Comparison of ENCODE assay signal across 11 cellular contexts in the genomic region with DNA sequence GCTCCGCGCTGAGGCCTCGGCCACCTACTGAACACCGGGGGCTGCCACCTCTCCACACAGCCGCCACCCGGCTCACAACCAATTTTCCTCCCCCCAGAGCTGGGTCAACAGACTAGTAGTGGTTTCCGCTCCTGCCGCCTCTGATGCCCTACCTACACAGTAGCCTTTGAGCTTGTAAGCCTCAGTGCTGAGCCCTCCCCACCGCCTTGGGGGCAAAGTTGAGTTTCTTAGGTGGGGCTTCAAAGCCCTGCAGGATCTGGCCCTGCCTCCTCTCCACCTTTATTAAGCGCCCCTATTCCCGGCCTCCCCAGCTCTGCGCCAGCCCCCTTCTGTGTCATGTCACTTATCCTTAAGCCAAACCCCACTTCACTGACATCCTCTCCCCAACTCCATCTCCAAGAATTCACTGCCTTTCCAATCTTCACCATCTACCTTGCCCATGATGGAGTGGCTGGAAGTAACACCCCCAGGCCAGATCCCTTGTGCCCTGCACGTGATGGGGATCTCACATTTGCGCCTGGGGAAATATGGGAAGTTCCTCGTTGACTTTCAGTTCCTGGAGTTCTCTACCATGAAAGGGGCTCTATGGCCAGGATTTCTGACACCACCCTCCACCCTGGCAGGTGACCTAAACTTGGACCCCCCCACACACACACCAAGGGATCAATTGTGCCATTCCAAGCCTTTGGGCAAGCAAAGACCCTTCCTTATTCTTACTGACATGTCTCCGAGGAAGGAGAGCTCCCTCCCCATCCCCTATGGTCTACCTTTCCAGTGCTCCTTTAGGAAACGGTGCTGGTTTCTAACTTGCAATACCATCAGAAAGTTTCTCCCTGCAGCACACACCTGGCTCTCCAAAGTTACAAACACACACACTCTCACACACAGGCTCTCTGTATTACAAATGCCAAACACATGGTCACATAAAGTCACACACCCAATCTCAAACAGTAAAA. TPM values are rescaled to one million over a fixed set of nuclear protein-coding genes. Genes with fewer than 3 reads are reported as not detected.
A peak's percentile ranks its signal among the peaks of the same experiment; 100 is the strongest.
DNase-seq lines count a peak whose midpoint lies in the region; ATAC-seq and TF ChIP-seq lines count a peak whose summit lies in the region.
"Had no signal": no experiment of that assay in that cellular context is flagged by ENCODE, and none has a peak within 500 bp of the region (broad histone marks: within the 10 kb centered on the region; RNA-seq: fewer than 3 reads in every experiment).

No MANE protein-coding gene starts in this region.

- no peak overlapping the region for H2AFZ ChIP-seq in osteoblast (ENCODE audit: low read length)

- H3K36me3 ChIP-seq in osteoblast (ENCODE audit: insufficient read depth, low read length) (no peaks in the 10 kb centered on the region), testis (ENCODE audit: low read depth, missing control alignments) (no peaks in the 10 kb centered on the region)
- H3K36me3 ChIP-seq: SJSA1 had no signal

- ATAC-seq in GM21528 (IDR thresholded peaks at IDR 0.05; ENCODE audit: low FRiP score, unreplicated experiment) = no peak
- ATAC-seq in HG03039 (IDR thresholded peaks at IDR 0.05; ENCODE audit: unreplicated experiment) = no peak

- peaks cover 5% of the 10 kb centered on the region for H4K20me1 ChIP-seq in osteoblast (ENCODE audit: insufficient read depth, low read length)

- no peak overlapping the region for H3K27ac Mint-ChIP-seq in chondrocyte (ENCODE audit: unreplicated experiment)

- H3K4me1 ChIP-seq in osteoblast (ENCODE audit: insufficient read depth, low read length) = no peaks in the 10 kb centered on the region
- peaks cover 26% of the 10 kb centered on the region for H3K4me1 ChIP-seq in testis
- H3K4me1 ChIP-seq: SJSA1 had no signal

- no peaks in the 10 kb centered on the region for H3K9me3 ChIP-seq in osteoblast (ENCODE audit: low read depth, low read length)
- no peaks in the 10 kb centered on the region for H3K9me3 ChIP-seq in testis
- H3K9me3 ChIP-seq: SJSA1 had no signal

- H3K36me3 Mint-ChIP-seq in chondrocyte (ENCODE audit: low read depth) = no peaks in the 10 kb centered on the region

- H3K4me3 ChIP-seq in osteoblast (ENCODE audit: insufficient read depth, low read length) = no peak overlapping the region
- peak overlapping the region in 1 of 2 donors; percentile 40 for H3K4me3 ChIP-seq in testis
- H3K4me3 ChIP-seq: SJSA1 had no signal

- no peaks in the 10 kb centered on the region for H3K9me3 Mint-ChIP-seq in chondrocyte (ENCODE audit: low read depth)

- DNase-seq in SIG-M5 treated with dmso at 0.1 percent for 504 hours (lab: John Stamatoyannopoulos, UW; ENCODE audit: unreplicated experiment) = peak; percentile 39
- DNase-seq in SIG-M5 (lab: John Stamatoyannopoulos, UW) = no peak
- DNase-seq in chondrocyte (ENCODE audit: low spot score) = no peak
- DNase-seq in osteoblast (ENCODE audit: insufficient read length, low spot score, missing footprints) = peak; percentile 88
- DNase-seq in testis = no peak

- no peak overlapping the region for H3K4me3 Mint-ChIP-seq in chondrocyte (ENCODE audit: unreplicated experiment)

- no peak overlapping the region for H3K4me2 ChIP-seq in osteoblast (ENCODE audit: insufficient read depth, low read length)

- TF ChIP-seq POLR2A in testis (IDR thresholded peaks at IDR 0.05) = no peak

- TF ChIP-seq CTCF in LNCAP (IDR thresholded peaks at IDR 0.05) = peak; percentile 40
- peak; percentile 68 for TF ChIP-seq CTCF in chondrocyte (IDR thresholded peaks at IDR 0.05)
- no peak for TF ChIP-seq CTCF in osteoblast (IDR thresholded peaks at IDR 0.05; ENCODE audit: extremely low read depth, low read depth, low read length)
- no peak for TF ChIP-seq CTCF in testis (IDR thresholded peaks at IDR 0.05)

- H3K27me3 ChIP-seq in osteoblast (ENCODE audit: insufficient read depth, low read length) (peaks cover 74% of the 10 kb centered on the region), testis (no peaks in the 10 kb centered on the region)

- intact Hi-C loops in testis (cut with DNase I; ENCODE audit: low total_unique reads) = loop anchor here (5.0 kb wide), 1 partner anchor 40 kb away; no protein-coding TSS in a partner anchor

- no peak overlapping the region for H3K27ac ChIP-seq in osteoblast (ENCODE audit: low read depth, low read length)
- no peak overlapping the region for H3K27ac ChIP-seq in testis
- H3K27ac ChIP-seq: HL-60, SJSA1 had no signal

- WGBS in testis, 2 donors = 32 to 33% methylated on average over 12 to 17 of the region's 17 CpGs

- peaks cover 16% of the 10 kb centered on the region for H3K4me1 Mint-ChIP-seq in chondrocyte (ENCODE audit: low read depth)

- H3K79me2 ChIP-seq in osteoblast (ENCODE audit: insufficient read depth, low read length) = no peaks in the 10 kb centered on the region

- H3K27me3 Mint-ChIP-seq in chondrocyte (ENCODE audit: low read depth) = peaks cover 50% of the 10 kb centered on the region

RNA-seq across cellular contexts. Expression of gene CNTFR, which starts 2.7 kb away (rescaled TPM):
- total RNA-seq in chondrocyte (0.12 TPM in 1 of 3 replicates, not detected in the others), osteoblast (under 0.01 TPM in 1 of 2 replicates, not detected in the other), testis (10 to 100 TPM; 16.0 TPM)
- 11.8 TPM for polyA plus RNA-seq in testis (ENCODE audit: insufficient read depth, low read depth, low replicate concordance)
- total RNA-seq: SJSA1 had no signal

RNA-seq across cellular contexts. Expression of gene RPP25L, which starts 19.7 kb away (rescaled TPM):
- 10.6 to 11.0 TPM (median 10.9 TPM) in 3 replicates for total RNA-seq in chondrocyte
- total RNA-seq in osteoblast = 17.7 and 19.2 TPM in 2 replicates
- total RNA-seq in testis = 10 to 100 TPM; 23.5 to 26.8 TPM
- polyA plus RNA-seq in testis (ENCODE audit: insufficient read depth, low read depth, low replicate concordance) = 25.1 TPM

RNA-seq across cellular contexts. Expression of gene DCTN3, which starts 28.1 kb away (rescaled TPM):
- total RNA-seq in chondrocyte (79.5 to 105 TPM (median 79.5 TPM) in 3 replicates), osteoblast (84.0 and 90.5 TPM in 2 replicates), testis (10 to 100 TPM; 55.1 to 78.5 TPM)
- 82.9 TPM for polyA plus RNA-seq in testis (ENCODE audit: insufficient read depth, low read depth, low replicate concordance)

RNA-seq across cellular contexts. Expression of gene ARID3C, which starts 36.7 kb away (rescaled TPM):
- total RNA-seq in chondrocyte (0.20 TPM in 1 of 3 replicates, not detected in the others), osteoblast (under 0.01 TPM in 1 of 2 replicates, not detected in the other), testis (under 1 TPM; 0.31 to 0.37 TPM)
- 0.45 TPM for polyA plus RNA-seq in testis (ENCODE audit: insufficient read depth, low read depth, low replicate concordance)
- total RNA-seq: cardiac septum, SJSA1 had no signal

RNA-seq across cellular contexts. Expression of gene SIGMAR1, which starts 45.4 kb away (rescaled TPM):
- total RNA-seq in chondrocyte = 71.6 to 84.9 TPM (median 76.7 TPM) in 3 replicates
- 72.7 and 73.4 TPM in 2 replicates for total RNA-seq in osteoblast
- 10 to 100 TPM; 87.1 to 92.4 TPM for total RNA-seq in testis
- polyA plus RNA-seq in testis (ENCODE audit: insufficient read depth, low read depth, low replicate concordance) = 50.3 TPM

Comparison
In these comparisons a context has a peak if more than half of its experiments do, and no peak if none do; other contexts are left out.
1. DNase-seq: peak in SIG-M5 treated with dmso at 0.1 percent for 504 hours (single experiment) and osteoblast (single experiment); none in SIG-M5 (single experiment), chondrocyte (single experiment) and testis (single experiment).
2. CTCF ChIP-seq: peak in LNCAP (single experiment) and chondrocyte (single experiment); none in osteoblast (single experiment) and testis (0 of 3).
3. RNA of gene CNTFR, which starts 2.7 kb away (total RNA-seq): 16.0 TPM in testis; 0.12 TPM in chondrocyte and under 0.01 TPM in osteoblast; every median in the first group is over 10 times any median in the second.